In the genomic region with DNA sequence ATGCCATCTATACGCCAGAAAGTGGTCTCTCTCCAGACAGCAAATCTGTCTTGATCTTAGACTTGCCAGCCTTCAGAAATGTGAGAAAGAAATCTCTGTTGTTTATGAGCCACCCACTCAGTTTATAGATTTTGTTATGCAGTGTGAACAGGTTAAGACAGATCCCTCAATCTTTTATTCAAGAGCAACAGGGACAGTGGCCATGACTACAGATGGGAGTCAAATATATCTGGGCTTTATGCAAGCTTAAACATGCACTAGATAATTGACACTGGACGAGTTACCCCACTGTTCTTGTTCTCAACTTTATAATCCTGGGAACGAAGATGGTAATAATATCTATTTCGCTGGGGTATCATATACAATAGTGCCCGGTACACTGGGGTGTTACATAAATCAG, we compare ENCODE assay signal across 24 cellular contexts.
"Had no signal": no experiment of that assay in that cellular context is flagged by ENCODE, and none has a peak within 500 bp of the region (broad histone marks: within the 10 kb centered on the region; RNA-seq: fewer than 3 reads in every experiment).

No MANE protein-coding gene starts in this region.

- H3K4me3 Mint-ChIP-seq: mesothelial cell of epicardium; naive thymus-derived CD4-positive, alpha-beta T cell; nephron; neural progenitor cell; stimulated activated effector memory CD8-positive, alpha-beta T cell treated with anti-CD3 and anti-CD28 coated beads, Interleukin-12 subunit alpha, Interleukin-12 subunit beta, amount 100 ng/mL, for 72 hours had no signal

- H3K27ac Mint-ChIP-seq: mesothelial cell of epicardium, nephron, neural progenitor cell, progenitor cell of endocrine pancreas had no signal

- H3K4me3 ChIP-seq: coronary artery, esophagus muscularis mucosa, lung, neural progenitor cell, right atrium auricular region, stomach, thyroid gland had no signal

- FAIRE-seq: endothelial cell of umbilical vein, kidney had no signal

- H3K9me3 Mint-ChIP-seq: nephron; stimulated activated effector memory CD8-positive, alpha-beta T cell treated with anti-CD3 and anti-CD28 coated beads, Interleukin-12 subunit alpha, Interleukin-12 subunit beta, amount 100 ng/mL, for 72 hours had no signal

- H3K36me3 ChIP-seq: esophagus muscularis mucosa, neural progenitor cell, right atrium auricular region, stomach, thyroid gland had no signal

- H3K27ac ChIP-seq: coronary artery, esophagus muscularis mucosa, neural progenitor cell, parathyroid adenoma, right atrium auricular region, stomach, thyroid gland had no signal

- DNase-seq: dermis blood vessel endothelial cell; effector memory CD4-positive, alpha-beta T cell; foreskin melanocyte; glutamatergic neuron; kidney; mesenchymal stem cell; naive thymus-derived CD4-positive, alpha-beta T cell; stimulated activated CD4-positive, alpha-beta T cell treated with anti-CD3 and anti-CD28 coated beads, Interleukin-2, amount 100 ng/mL, for 24 hours; stimulated activated CD4-positive, alpha-beta T cell treated with anti-CD3 and anti-CD28 coated beads, Interleukin-4, amount 100 ng/mL, for 24 hours; stimulated activated naive CD4-positive, alpha-beta T cell treated with Interleukin-2 at 50 U/mL for 16 hours; stomach; thyroid gland; trophoblast cell had no signal

- H3K4me1 ChIP-seq: esophagus muscularis mucosa, neural progenitor cell, parathyroid adenoma, right atrium auricular region, stomach, thyroid gland had no signal

- H3K9me3 ChIP-seq: esophagus muscularis mucosa, right atrium auricular region, stomach, thyroid gland had no signal

- H3K4me1 Mint-ChIP-seq: mesothelial cell of epicardium, nephron had no signal

- H3K27me3 Mint-ChIP-seq: naive thymus-derived CD4-positive, alpha-beta T cell; progenitor cell of endocrine pancreas had no signal

- H3K27me3 ChIP-seq: esophagus muscularis mucosa, neural progenitor cell, right atrium auricular region, stomach, thyroid gland had no signal

- H3K36me3 Mint-ChIP-seq: mesothelial cell of epicardium, neural progenitor cell had no signal
